Comparison of ENCODE assay signal across 8 cellular contexts in the genomic region with DNA sequence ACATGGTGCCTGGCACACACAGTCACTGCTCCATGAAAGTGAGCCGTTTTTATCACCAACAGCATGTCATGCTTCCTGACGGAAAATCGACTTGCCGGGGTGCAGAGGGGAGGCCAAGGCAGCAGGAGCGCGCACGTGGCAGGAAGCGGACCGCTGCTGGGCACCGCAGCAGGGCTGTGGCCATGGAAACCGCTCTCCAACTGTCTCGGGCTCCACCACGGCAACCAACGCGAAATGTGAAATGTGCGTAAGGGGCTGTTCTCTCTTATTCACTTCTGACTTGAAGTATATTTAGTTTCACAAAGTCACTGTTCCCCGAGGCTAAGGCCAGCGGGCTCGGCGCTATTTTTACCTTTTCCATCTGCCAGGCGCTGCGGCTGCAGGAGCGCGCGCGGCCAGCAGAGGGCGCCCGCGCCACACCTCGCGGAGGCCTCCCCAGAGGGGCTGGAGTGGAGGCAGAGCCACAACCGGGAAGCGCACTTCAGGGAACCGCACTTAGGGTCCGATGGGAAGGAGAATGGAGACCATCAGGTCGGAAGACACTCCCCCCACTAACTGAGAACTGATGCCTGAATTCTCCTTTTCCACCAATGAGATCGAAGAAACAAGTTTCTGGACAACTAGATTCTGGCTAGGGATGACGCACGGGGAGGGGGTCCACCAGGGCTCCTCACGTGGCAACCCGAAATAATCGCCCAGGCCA. TPM values are rescaled to one million over a fixed set of nuclear protein-coding genes. Genes with fewer than 3 reads are reported as not detected.
DNase-seq lines count a peak whose midpoint lies in the region; ATAC-seq and TF ChIP-seq lines count a peak whose summit lies in the region.

No MANE protein-coding gene starts in this region.

- H3K9me3 ChIP-seq in CD4-positive, alpha-beta T cell (ENCODE audit: control insufficient read depth, low read length): no peaks in the 10 kb centered on the region
- H3K9me3 ChIP-seq in HUES64 (ENCODE audit: insufficient read depth, low read depth, low read length): no peaks in the 10 kb centered on the region

- H3K36me3 ChIP-seq in HUES64 (ENCODE audit: insufficient read depth, low read length): peaks cover 95% of the 10 kb centered on the region

- H3K4me1 Mint-ChIP-seq in CD4-positive, alpha-beta T cell (ENCODE audit: low read depth): peaks cover 4% of the 10 kb centered on the region

- no peaks in the 10 kb centered on the region for H3K27me3 Mint-ChIP-seq in CD4-positive, alpha-beta T cell

- CTCF ChIA-PET in CD4-positive, alpha-beta T cell (lab: Charles Lee): no interaction called here

- H3K27ac ChIP-seq in CD4-positive, alpha-beta T cell (ENCODE audit: low read depth, low read length): no peak overlapping the region
- H3K27ac ChIP-seq in HUES64 (ENCODE audit: low read depth, low read length): peak overlapping the region; percentile 48

- H3K36me3 Mint-ChIP-seq in CD4-positive, alpha-beta T cell (ENCODE audit: low read depth): peaks cover 96% of the 10 kb centered on the region

- DNase-seq in CD4-positive, alpha-beta T cell: peak; percentile 39 to 77 (median 60)
- DNase-seq in activated CD4-positive, alpha-beta T cell treated with anti-CD3 and anti-CD28 coated beads for 24 hours (ENCODE audit: low read depth in 2 of 2): peak; percentile 42 to 53
- DNase-seq in cerebellum (ENCODE audit: low spot score) (peak; percentile 87), kidney tubule cell (ENCODE audit: low spot score) (peak; percentile 45)
- DNase-seq in stimulated activated CD4-positive, alpha-beta T cell treated with anti-CD3 and anti-CD28 coated beads, Interleukin-4, amount 100 ng/mL, for 24 hours: peak; percentile 59

- TF ChIP-seq CTCF in CD4-positive, alpha-beta T cell (IDR thresholded peaks at IDR 0.05): peak; percentile 99

- ATAC-seq in CD4-positive, alpha-beta T cell (ENCODE audit: poor library complexity): peak; percentile 86
- ATAC-seq in HG02973 (IDR thresholded peaks at IDR 0.05; ENCODE audit: unreplicated experiment) (no peak), GM18861 (IDR thresholded peaks at IDR 0.05; ENCODE audit: unreplicated experiment) (no peak)

- H3K4me3 ChIP-seq in HUES64 (ENCODE audit: low read length): no peak overlapping the region

- H3K4me1 ChIP-seq in HUES64 (ENCODE audit: insufficient read depth, low read length): no peaks in the 10 kb centered on the region

- no peaks in the 10 kb centered on the region for H3K9me3 Mint-ChIP-seq in CD4-positive, alpha-beta T cell

- intact Hi-C loops in CD4-positive, alpha-beta T cell (cut with DNase I, micrococcal nuclease): loop anchor here (1.0 to 5.0 kb wide), 5 partner anchors 19 to 187 kb away; a partner anchor contains a TSS

- peak overlapping the region; percentile 8 for H3K27ac Mint-ChIP-seq in CD4-positive, alpha-beta T cell

- WGBS in HUES64: 56% methylated on average over 42 of the region's 42 CpGs

- no peaks in the 10 kb centered on the region for H3K27me3 ChIP-seq in CD4-positive, alpha-beta T cell (ENCODE audit: control insufficient read depth, insufficient read depth, low read length)
- no peaks in the 10 kb centered on the region for H3K27me3 ChIP-seq in HUES64 (ENCODE audit: insufficient read depth, low read length)

- POLR2A ChIA-PET in CD4-positive, alpha-beta T cell (lab: Charles Lee): no interaction called here

- H3K9ac ChIP-seq in HUES64 (ENCODE audit: low read depth, low read length): no peak overlapping the region

- peak overlapping the region; percentile 38 for H3K4me3 Mint-ChIP-seq in CD4-positive, alpha-beta T cell

RNA-seq across cellular contexts. Expression of a gene that starts 19.7 kb away (rescaled TPM):
- 10 to 100 TPM; 20.1 to 21.0 TPM for total RNA-seq in CD4-positive, alpha-beta T cell
- polyA plus RNA-seq in HUES64 (2013, experiment 1 of 2): 225 TPM
- 198 TPM for polyA plus RNA-seq in HUES64 (2013, experiment 2 of 2)
- 28.7 TPM for total RNA-seq in cerebellum

RNA-seq across cellular contexts. Expression of a gene that starts 47.8 kb away (rescaled TPM):
- total RNA-seq in CD4-positive, alpha-beta T cell: not detected
- not detected for polyA plus RNA-seq in HUES64 (2013, experiment 1 of 2)
- not detected for polyA plus RNA-seq in HUES64 (2013, experiment 2 of 2)
- not detected for total RNA-seq in cerebellum
